Comparison of ENCODE assay signal across 8 cellular contexts in the genomic region with DNA sequence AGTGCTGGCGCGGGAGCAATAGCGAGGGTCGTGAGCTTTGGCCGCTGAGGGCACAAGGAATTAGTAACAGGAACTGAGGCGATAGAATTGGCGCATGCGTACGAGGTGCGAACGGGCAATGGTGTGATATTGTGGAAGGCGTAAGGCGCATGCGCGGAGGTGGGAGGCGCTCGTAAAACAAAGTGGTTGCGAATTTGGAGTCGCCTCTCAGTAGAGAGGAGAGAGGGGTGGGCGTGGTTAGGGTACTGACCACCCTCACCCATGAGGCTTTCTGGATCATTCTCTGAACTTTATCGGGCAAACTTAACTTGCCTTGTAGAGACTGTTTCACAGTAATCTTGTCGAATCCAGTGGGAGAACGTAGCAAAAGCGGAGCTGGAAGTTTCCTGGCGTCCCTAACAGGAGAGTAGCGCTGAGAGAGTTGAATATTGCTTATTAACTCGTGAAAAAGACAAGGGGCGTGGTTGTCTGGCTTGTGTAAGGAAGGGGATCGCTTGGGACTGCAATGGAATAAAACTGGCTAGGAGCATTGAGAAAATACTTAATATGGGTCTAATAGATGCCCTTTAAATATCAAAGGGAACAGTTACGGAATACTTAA. TPM values are rescaled to one million over a fixed set of nuclear protein-coding genes. Genes with fewer than 3 reads are reported as not detected.
DNase-seq lines count a peak whose midpoint lies in the region; ATAC-seq and TF ChIP-seq lines count a peak whose summit lies in the region.

No MANE protein-coding gene starts in this region.

- H2BK20ac ChIP-seq in H9 (ENCODE audit: low read depth, low read length, poor library complexity, severe bottlenecking): no peak overlapping the region

- no peak overlapping the region for H3K23ac ChIP-seq in H9 (ENCODE audit: insufficient read length, low read depth, low read length)

- TF ChIP-seq CTCF in H9 (conservative IDR thresholded peaks at IDR 0.05): no peak
- TF ChIP-seq CTCF in Loucy (conservative IDR thresholded peaks at IDR 0.05; ENCODE audit: low read length): no peak
- no peak for TF ChIP-seq CTCF in foreskin keratinocyte (conservative IDR thresholded peaks at IDR 0.05)
- no peak for TF ChIP-seq CTCF in neural crest cell (conservative IDR thresholded peaks at IDR 0.05)

- H2AK5ac ChIP-seq in H9 (ENCODE audit: insufficient read length, low read length): no peak overlapping the region

- no peaks in the 10 kb centered on the region for H3K9me2 ChIP-seq in Loucy (replicated peaks; ENCODE audit: low read depth, low read length)

- no peak overlapping the region for H3T11ph ChIP-seq in H9 (ENCODE audit: low read length)

- H3K36me3 ChIP-seq in ES-I3 (ENCODE audit: insufficient read depth, low read length) (peaks cover 13% of the 10 kb centered on the region; the same call in 1 of the 2 replicates), Loucy (ENCODE audit: insufficient read depth, low read length) (peaks cover 18% of the 10 kb centered on the region; the same call in 1 of the 2 replicates), stomach smooth muscle (ENCODE audit: control insufficient read depth in 2 of 2, insufficient read depth in 2 of 2, low read length in 2 of 2) (peaks cover 4 to 7% of the 10 kb centered on the region in 2 donors)

- H3K27ac Mint-ChIP-seq in H9 (no peak overlapping the region), neural crest cell (ENCODE audit: unreplicated experiment) (no peak overlapping the region)

- H2BK120ac ChIP-seq in H9 (ENCODE audit: low read depth, low read length, poor library complexity, severe bottlenecking): no peak overlapping the region

- DNase-seq in H9: peak; percentile 97
- peak; percentile 99 for DNase-seq in RPMI8226
- DNase-seq in activated effector memory CD4-positive, alpha-beta T cell treated with Interleukin-2 at 50 U/mL for 16 hours: peak; percentile 90
- peak; percentile 92 to 96 for DNase-seq in foreskin keratinocyte
- peak; percentile 91 for DNase-seq in neural crest cell (ENCODE audit: low read depth, low spot score)

- no peak overlapping the region for H2BK15ac ChIP-seq in H9 (ENCODE audit: low read depth, low read length)

- no peak overlapping the region for H3K4ac ChIP-seq in H9 (ENCODE audit: low read depth, low read length)

- H3K14ac ChIP-seq in H9 (ENCODE audit: insufficient read depth, low read length): peak overlapping the region; percentile 59; the same call in 1 of the 2 replicates

- H3K4me1 Mint-ChIP-seq in H9 (peaks cover 26 to 28% of the 10 kb centered on the region in 2 experiments), neural crest cell (peaks cover 26% of the 10 kb centered on the region)

- H3F3A ChIP-seq in Loucy (ENCODE audit: low read depth): peaks cover 3% of the 10 kb centered on the region; the same call in 1 of the 2 replicates

- no peak overlapping the region for H4K91ac ChIP-seq in H9 (ENCODE audit: insufficient read length, low read depth, low read length)

- H3K4me3 ChIP-seq in Loucy (ENCODE audit: low read length, poor library complexity, severe bottlenecking) (peak overlapping the region; percentile 94), stomach smooth muscle (ENCODE audit: low read length in 2 of 2) (peak overlapping the region; percentile 78 to 86)

- peak overlapping the region; percentile 81 for H3K18ac ChIP-seq in H9 (ENCODE audit: insufficient read length, low read depth, low read length)

- H3K79me2 ChIP-seq in H9 (ENCODE audit: insufficient read depth, low read length): peaks cover 28% of the 10 kb centered on the region
- peaks cover 78% of the 10 kb centered on the region for H3K79me2 ChIP-seq in Loucy (ENCODE audit: insufficient read depth, low read length)

- no peaks in the 10 kb centered on the region for H3K27me3 ChIP-seq in H9 (ENCODE audit: insufficient read depth, low read length)
- no peaks in the 10 kb centered on the region for H3K27me3 ChIP-seq in Loucy (ENCODE audit: insufficient read depth, low read length, poor library complexity, severe bottlenecking)
- no peaks in the 10 kb centered on the region for H3K27me3 ChIP-seq in foreskin keratinocyte
- no peaks in the 10 kb centered on the region for H3K27me3 ChIP-seq in stomach smooth muscle (ENCODE audit: control insufficient read depth in 1 of 2, insufficient read depth in 2 of 2, low read length in 2 of 2)

- no peak overlapping the region for H2BK5ac ChIP-seq in H9 (ENCODE audit: insufficient read length, low read length)

- no peaks in the 10 kb centered on the region for H3K79me1 ChIP-seq in H9 (ENCODE audit: insufficient read depth, low read depth, low read length, poor library complexity, severe bottlenecking)

- WGBS in H9 (ENCODE audit: extremely low coverage, insufficient read length, low lambda C conversion rate): no CpG with 5 or more reads among the region's 30 CpGs

- ATAC-seq in foreskin keratinocyte: peak; percentile 38

- H3K4me2 ChIP-seq in H9 (ENCODE audit: insufficient read depth, insufficient read length, low read length) (peak overlapping the region; percentile 87), Loucy (ENCODE audit: low read depth, low read length, poor library complexity, severe bottlenecking) (peak overlapping the region; percentile 89)

- H2BK12ac ChIP-seq in H9 (ENCODE audit: insufficient read length, low read depth, low read length): no peak overlapping the region

- H3K9ac ChIP-seq in ES-I3 (ENCODE audit: low read depth, low read length) (peak overlapping the region; percentile 69), H9 (ENCODE audit: extremely low read depth, insufficient read length, low read length) (peak overlapping the region; percentile 93), Loucy (ENCODE audit: low read depth, low read length, poor library complexity, severe bottlenecking) (peak overlapping the region; percentile 95), stomach smooth muscle (ENCODE audit: low read length in 2 of 2) (peak overlapping the region; percentile 70 to 86)

- H4K20me1 ChIP-seq in H9 (ENCODE audit: control insufficient read depth, insufficient read depth, insufficient read length): no peaks in the 10 kb centered on the region
- peaks cover 36% of the 10 kb centered on the region for H4K20me1 ChIP-seq in Loucy (ENCODE audit: insufficient read depth, low read length, poor library complexity, severe bottlenecking)

- H2AFZ ChIP-seq in H9 (ENCODE audit: low read length) (no peak overlapping the region), Loucy (ENCODE audit: low read length) (peak overlapping the region; percentile 35; the same call in 1 of the 2 replicates)

- H3K4me3 Mint-ChIP-seq in H9 (no peak overlapping the region), neural crest cell (no peak overlapping the region)

- H3K27me3 Mint-ChIP-seq in H9 (ENCODE audit: low read depth) (no peaks in the 10 kb centered on the region), neural crest cell (ENCODE audit: low read depth) (no peaks in the 10 kb centered on the region)

- H3K36me3 Mint-ChIP-seq in H9 (ENCODE audit: insufficient read depth in 1 of 3, low read depth in 3 of 3): peaks cover 16 to 31% (median 26%) of the 10 kb centered on the region in 3 experiments; a peak in 6 of 7 replicates
- peaks cover 3% of the 10 kb centered on the region for H3K36me3 Mint-ChIP-seq in neural crest cell (ENCODE audit: low read depth)

- H4K5ac ChIP-seq in H9 (ENCODE audit: insufficient read length, low read depth, low read length): no peak overlapping the region

- H3K9me3 Mint-ChIP-seq in H9 (no peaks in the 10 kb centered on the region), neural crest cell (no peaks in the 10 kb centered on the region)

- peak overlapping the region; percentile 15 for H3K56ac ChIP-seq in H9 (ENCODE audit: insufficient read length, low read depth, low read length)

- peaks cover 32% of the 10 kb centered on the region for H3K23me2 ChIP-seq in H9 (ENCODE audit: insufficient read length, low read depth, low read length, poor library complexity, severe bottlenecking)

- H4K8ac ChIP-seq in H9 (replicated peaks; ENCODE audit: insufficient read length, low read depth, low read length): no peak overlapping the region

- H3K4me1 ChIP-seq in ES-I3 (ENCODE audit: insufficient read depth, low read length): peaks cover 11% of the 10 kb centered on the region
- H3K4me1 ChIP-seq in H9 (ENCODE audit: insufficient read depth, low read length): peaks cover 4% of the 10 kb centered on the region; the same call in 1 of the 2 replicates
- peaks cover 45% of the 10 kb centered on the region for H3K4me1 ChIP-seq in Loucy (ENCODE audit: insufficient read depth, low read length, poor library complexity, severe bottlenecking)
- H3K4me1 ChIP-seq in foreskin keratinocyte: peaks cover 9% of the 10 kb centered on the region
- H3K4me1 ChIP-seq in stomach smooth muscle (ENCODE audit: control insufficient read depth, insufficient read depth, low read length): peaks cover 45% of the 10 kb centered on the region

- H3K9me3 ChIP-seq in ES-I3 (ENCODE audit: control insufficient read depth, insufficient read depth, low read length) (no peaks in the 10 kb centered on the region), H9 (ENCODE audit: control insufficient read depth, low read depth, low read length) (no peaks in the 10 kb centered on the region), Loucy (ENCODE audit: insufficient read depth, low read depth, low read length) (no peaks in the 10 kb centered on the region), stomach smooth muscle (ENCODE audit: control insufficient read depth in 2 of 2, low read length in 2 of 2) (no peaks in the 10 kb centered on the region)

- H3K27ac ChIP-seq in H9 (ENCODE audit: insufficient read length, low read depth, low read length) (peak overlapping the region; percentile 49), foreskin keratinocyte (peak overlapping the region; percentile 76), stomach smooth muscle (ENCODE audit: low read length) (peak overlapping the region; percentile 99)

RNA-seq across cellular contexts. Expression of gene CKS1B, which starts 0.4 kb away (rescaled TPM):
- total RNA-seq in H9 (2021) (279 and 283 TPM in 2 replicates), foreskin keratinocyte (236 and 285 TPM in 2 replicates), neural crest cell (211 and 217 TPM in 2 replicates)
- polyA plus RNA-seq in foreskin keratinocyte: 332 and 402 TPM in 2 replicates

RNA-seq across cellular contexts. Expression of gene SHC1, which starts 4.4 kb away (rescaled TPM):
- total RNA-seq in H9 (2021) (168 and 173 TPM in 2 replicates), foreskin keratinocyte (187 and 211 TPM in 2 replicates), neural crest cell (90.3 and 92.9 TPM in 2 replicates)
- polyA plus RNA-seq in foreskin keratinocyte: 135 and 145 TPM in 2 replicates

RNA-seq across cellular contexts. Expression of gene FLAD1, which starts 8.2 kb away (rescaled TPM):
- total RNA-seq in H9 (2021) (97.0 and 102 TPM in 2 replicates), foreskin keratinocyte (52.9 and 61.6 TPM in 2 replicates), neural crest cell (76.3 and 81.9 TPM in 2 replicates)
- polyA plus RNA-seq in foreskin keratinocyte: 51.1 and 54.6 TPM in 2 replicates

RNA-seq across cellular contexts. Expression of gene PYGO2, which starts 13.3 kb away (rescaled TPM):
- 38.7 and 39.5 TPM in 2 replicates for total RNA-seq in H9 (2021)
- 24.7 and 27.3 TPM in 2 replicates for total RNA-seq in foreskin keratinocyte
- polyA plus RNA-seq in foreskin keratinocyte: 17.1 and 19.4 TPM in 2 replicates
- total RNA-seq in neural crest cell: 63.3 and 65.1 TPM in 2 replicates

RNA-seq across cellular contexts. Expression of gene LENEP, which starts 18.5 kb away (rescaled TPM):
- total RNA-seq in H9 (2021): 1.4 and 2.8 TPM in 2 replicates
- not detected in 2 replicates for total RNA-seq in foreskin keratinocyte
- polyA plus RNA-seq in foreskin keratinocyte: not detected in 2 replicates
- total RNA-seq in neural crest cell: 1.9 and 2.5 TPM in 2 replicates

Comparison
In these comparisons a context has a peak if more than half of its experiments do, and no peak if none do; other contexts are left out.
1. Peak in every context shown above with its lines: DNase-seq, ATAC-seq, H3K4me3 ChIP-seq and H3K27ac ChIP-seq.
2. H3K27ac ChIP-seq: peak in every context shown above with its lines; median percentile 99 in stomach smooth muscle; 76 in foreskin keratinocyte; 49 in H9.